14 cellular contexts compared by ENCODE assay signal in the genomic region with DNA sequence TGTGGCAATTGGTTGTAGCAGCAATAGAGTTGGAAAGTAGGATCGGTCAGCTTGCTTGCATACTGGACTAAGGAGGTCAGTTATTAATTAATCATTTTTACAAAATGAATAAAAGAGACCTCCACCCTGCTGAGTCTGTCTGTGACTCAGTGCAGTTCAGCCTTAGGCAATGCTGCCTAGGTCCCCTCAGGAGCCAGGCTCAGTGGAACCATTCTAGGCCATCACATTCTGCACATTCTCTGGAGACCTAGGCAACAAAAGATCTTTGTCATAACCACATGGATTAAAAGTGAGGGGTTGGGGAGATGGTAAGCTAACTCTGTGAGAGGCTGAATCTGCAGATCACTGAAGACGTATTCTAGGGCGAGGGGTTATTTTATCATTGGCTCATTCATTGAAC.
DNase-seq lines count a peak whose midpoint lies in the region; ATAC-seq and TF ChIP-seq lines count a peak whose summit lies in the region.
"Had no signal": no experiment of that assay in that cellular context is flagged by ENCODE, and none has a peak within 500 bp of the region (broad histone marks: within the 10 kb centered on the region; RNA-seq: fewer than 3 reads in every experiment).

No MANE protein-coding gene starts in this region.

- H3K36me3 ChIP-seq in IMR-90 (ENCODE audit: control insufficient read depth, insufficient read depth, low read length) (no peaks in the 10 kb centered on the region), mesenchymal stem cell (ENCODE audit: control insufficient read depth in 1 of 2, insufficient read depth in 2 of 2, low read depth in 1 of 2, low read length in 2 of 2) (no peaks in the 10 kb centered on the region), MM.1S (replicated peaks; ENCODE audit: insufficient read depth, low read length) (no peaks in the 10 kb centered on the region)
- H3K36me3 ChIP-seq: BLaER1 had no signal

- BruUV-seq in IMR-90 (replicated peaks; lab: Mats Ljungman, UMichigan), result no TSS peak

- H2BK120ac ChIP-seq in IMR-90 (ENCODE audit: low read depth, low read length) (no peak overlapping the region), mesenchymal stem cell (ENCODE audit: low read depth, low read length) (no peak overlapping the region)

- H3K4ac ChIP-seq in IMR-90 (ENCODE audit: low read depth, low read length) (no peak overlapping the region; the same call in 1 of the 2 replicates), mesenchymal stem cell (ENCODE audit: low read depth in 1 of 2, low read length in 2 of 2) (no peak overlapping the region)

- no peak overlapping the region for H3K56ac ChIP-seq in IMR-90 (ENCODE audit: extremely low read depth, insufficient read depth, low read length)

- TF ChIP-seq CTCF in IMR-90 (conservative IDR thresholded peaks at IDR 0.05; ENCODE audit: low read depth, low read length) (no peak), astrocyte of the cerebellum (IDR thresholded peaks at IDR 0.05; ENCODE audit: low read depth, low read length, missing control alignments) (no peak), MM.1S (IDR thresholded peaks at IDR 0.05; ENCODE audit: low read length) (no peak)

- TF ChIP-seq POLR2A in IMR-90 (IDR thresholded peaks at IDR 0.05; ENCODE audit: low read depth, low read length), result no peak

- no peak overlapping the region for H2BK12ac ChIP-seq in mesenchymal stem cell (ENCODE audit: low read length in 2 of 2)

- no peak overlapping the region for H4K5ac ChIP-seq in IMR-90 (ENCODE audit: low read depth, low read length)

- no peaks in the 10 kb centered on the region for H3K9me2 ChIP-seq in MM.1S (replicated peaks; ENCODE audit: insufficient read depth, low read length)

- no peak overlapping the region for H2AK9ac ChIP-seq in IMR-90 (replicated peaks; ENCODE audit: low read depth, low read length, poor library complexity)

- no peaks in the 10 kb centered on the region for H3F3A ChIP-seq in MM.1S (ENCODE audit: insufficient read depth, low read length)

- H3K4me1 ChIP-seq in IMR-90 (ENCODE audit: control insufficient read depth, insufficient read depth, low read length), result no peaks in the 10 kb centered on the region; the same call in 1 of the 2 replicates
- peaks cover 12% of the 10 kb centered on the region for H3K4me1 ChIP-seq in mesenchymal stem cell (ENCODE audit: control insufficient read depth, insufficient read depth, low read depth, low read length)
- H3K4me1 ChIP-seq in MM.1S (ENCODE audit: low read length), result no peaks in the 10 kb centered on the region
- H3K4me1 ChIP-seq: BLaER1 had no signal

- dilution Hi-C loops in IMR-90 (cut with HindIII; ENCODE audit: low sequenced_read_pairs, unreplicated experiment), result no loop called here

- DNase-seq in IMR-90, result no peak
- peak; percentile 56 for DNase-seq in astrocyte of the cerebellum (ENCODE audit: low read depth)
- no peak for DNase-seq in mesenchymal stem cell
- no peak for DNase-seq in MM.1S
- DNase-seq: ACHN; CD4-positive, alpha-beta memory T cell; GDM1; H9 had no signal

- intact Hi-C loops in IMR-90 (cut with micrococcal nuclease), result loop anchor here (2.0 kb wide), 1 partner anchor 42 kb away; no protein-coding TSS in a partner anchor

- H3K4me3 ChIP-seq in IMR-90 (ENCODE audit: insufficient read depth, low read depth, low read length) (no peak overlapping the region), astrocyte of the cerebellum (ENCODE audit: low read depth, low read length) (no peak overlapping the region), mesenchymal stem cell (ENCODE audit: insufficient read depth in 1 of 2, low read depth in 1 of 2, low read length in 2 of 2) (no peak overlapping the region), MM.1S (ENCODE audit: low read length) (no peak overlapping the region)
- H3K4me3 ChIP-seq: BLaER1, K562 had no signal

- H4K20me1 ChIP-seq in IMR-90 (ENCODE audit: insufficient read depth, low read length), result no peaks in the 10 kb centered on the region
- H4K20me1 ChIP-seq in MM.1S (ENCODE audit: insufficient read depth, low read length), result no peaks in the 10 kb centered on the region
- H4K20me1 ChIP-seq: BLaER1 had no signal

- no peak overlapping the region for H2BK15ac ChIP-seq in IMR-90 (ENCODE audit: low read depth, low read length)
- H2BK15ac ChIP-seq in mesenchymal stem cell (ENCODE audit: low read depth, poor library complexity, severe bottlenecking), result no peak overlapping the region

- in situ Hi-C loops in IMR-90 (cut with MboI; ENCODE audit: low sequenced_read_pairs) (no loop called here), astrocyte of the cerebellum (cut with HindIII; ENCODE audit: low sequenced_read_pairs) (no loop called here)

- H3K79me1 ChIP-seq in IMR-90 (ENCODE audit: low read depth in 1 of 2, low read length in 2 of 2) (no peaks in the 10 kb centered on the region), mesenchymal stem cell (replicated peaks; ENCODE audit: low read length, poor library complexity, severe bottlenecking) (no peaks in the 10 kb centered on the region)

- H2BK20ac ChIP-seq in IMR-90 (ENCODE audit: low read depth, low read length), result peak overlapping the region; percentile 27; the same call in 1 of the 2 replicates

- H3K14ac ChIP-seq in IMR-90 (replicated peaks; ENCODE audit: low read depth, low read length) (no peak overlapping the region), mesenchymal stem cell (ENCODE audit: low read length in 2 of 2) (no peak overlapping the region)

- H4K91ac ChIP-seq in IMR-90 (ENCODE audit: insufficient read depth, low read depth, low read length), result no peak overlapping the region
- H4K91ac ChIP-seq in mesenchymal stem cell (ENCODE audit: low read length), result no peak overlapping the region

- no peak for TF ChIP-seq RAD21 in IMR-90 (IDR thresholded peaks at IDR 0.05; ENCODE audit: low read length)

- H4K8ac ChIP-seq in IMR-90 (ENCODE audit: low read depth in 2 of 2, low read length in 2 of 2) (no peak overlapping the region), mesenchymal stem cell (ENCODE audit: low read length) (no peak overlapping the region)

- CTCF ChIA-PET in IMR-90 (lab: Yijun Ruan, JAX), result no interaction called here

- H2AFZ ChIP-seq in IMR-90 (replicated peaks; ENCODE audit: low read length, poor library complexity) (no peak overlapping the region), mesenchymal stem cell (ENCODE audit: low read depth, low read length) (no peak overlapping the region), MM.1S (ENCODE audit: low read length) (no peak overlapping the region)

- H3K18ac ChIP-seq in IMR-90 (ENCODE audit: low read depth, low read length), result no peak overlapping the region
- H3K18ac ChIP-seq in mesenchymal stem cell (ENCODE audit: low read depth in 1 of 2, low read length in 2 of 2), result no peak overlapping the region

- ATAC-seq in IMR-90 (ENCODE audit: low read depth), result no peak
- ATAC-seq in HG02970 (IDR thresholded peaks at IDR 0.05; ENCODE audit: low FRiP score, unreplicated experiment), result no peak
- no peak for ATAC-seq in HG03039 (IDR thresholded peaks at IDR 0.05; ENCODE audit: unreplicated experiment)
- ATAC-seq in HG03139 (IDR thresholded peaks at IDR 0.05; ENCODE audit: unreplicated experiment), result no peak
- ATAC-seq: K562 had no signal

- no peak overlapping the region for H2AK5ac ChIP-seq in IMR-90 (ENCODE audit: low read depth, low read length)
- H2AK5ac ChIP-seq in mesenchymal stem cell (ENCODE audit: low read length, severe bottlenecking), result no peak overlapping the region

- H3K27ac ChIP-seq in IMR-90 (ENCODE audit: insufficient read depth, low read length) (no peak overlapping the region), mesenchymal stem cell (ENCODE audit: low read length, poor library complexity, severe bottlenecking) (peak overlapping the region; percentile 29), MM.1S (ENCODE audit: low read length) (no peak overlapping the region)
- H3K27ac ChIP-seq: BLaER1, HL-60 had no signal

- no CpG with 5 or more reads among the region's 3 CpGs for WGBS in IMR-90 (ENCODE audit: extremely low coverage in 2 of 2, insufficient read length in 1 of 2), 2 experiments
- 79% methylated on average over 2 of the region's 3 CpGs for WGBS in mesenchymal stem cell

- H3K9me1 ChIP-seq in IMR-90 (ENCODE audit: insufficient read depth, low read length), result no peaks in the 10 kb centered on the region; the same call in 1 of the 2 replicates

- H3K79me2 ChIP-seq in MM.1S (ENCODE audit: low read length), result no peaks in the 10 kb centered on the region

- H3K23ac ChIP-seq in IMR-90 (ENCODE audit: low read depth, low read length) (no peak overlapping the region), mesenchymal stem cell (ENCODE audit: low read length in 2 of 2) (no peak overlapping the region)

- H3K4me2 ChIP-seq in IMR-90 (ENCODE audit: low read depth, low read length) (no peak overlapping the region), mesenchymal stem cell (ENCODE audit: low read length, poor library complexity, severe bottlenecking) (no peak overlapping the region), MM.1S (ENCODE audit: low read depth, low read length) (no peak overlapping the region)
- H3K4me2 ChIP-seq: BLaER1 had no signal

- H3K9me3 ChIP-seq in IMR-90 (ENCODE audit: control insufficient read depth, insufficient read depth, low read length) (no peaks in the 10 kb centered on the region), mesenchymal stem cell (ENCODE audit: control insufficient read depth, low read length) (no peaks in the 10 kb centered on the region), MM.1S (replicated peaks; ENCODE audit: insufficient read depth, low read length) (no peaks in the 10 kb centered on the region)
- H3K9me3 ChIP-seq: BLaER1 had no signal

- H2BK5ac ChIP-seq in IMR-90 (ENCODE audit: low read depth, low read length, poor library complexity, severe bottlenecking), result no peak overlapping the region
- H2BK5ac ChIP-seq in mesenchymal stem cell (ENCODE audit: low read depth, low read length, poor library complexity, severe bottlenecking), result no peak overlapping the region

- POLR2A ChIA-PET in IMR-90 (lab: Charles Lee; ENCODE audit: unreplicated experiment), result no interaction called here

- H3K9ac ChIP-seq in IMR-90 (ENCODE audit: low read depth, low read length) (no peak overlapping the region), mesenchymal stem cell (ENCODE audit: low read length) (no peak overlapping the region), MM.1S (ENCODE audit: low read length) (no peak overlapping the region)
- H3K9ac ChIP-seq: BLaER1 had no signal

- peaks cover 11% of the 10 kb centered on the region for H3K27me3 ChIP-seq in IMR-90 (ENCODE audit: control insufficient read depth, insufficient read depth, low read length)
- H3K27me3 ChIP-seq in mesenchymal stem cell (ENCODE audit: control insufficient read depth in 1 of 2, insufficient read depth in 1 of 2, low read length in 2 of 2), result peaks cover 10 to 13% of the 10 kb centered on the region in 2 experiments
- no peaks in the 10 kb centered on the region for H3K27me3 ChIP-seq in MM.1S (replicated peaks; ENCODE audit: insufficient read depth, low read length)
- H3K27me3 ChIP-seq: BLaER1 had no signal

TF ChIP-seq in IMR-90, 13 proteins besides CTCF, POLR2A, EP300 and RAD21 (continues in another document):
- no peak for TF ChIP-seq BHLHE40 (IDR thresholded peaks at IDR 0.05; ENCODE audit: low read depth, low read length)
- TF ChIP-seq CEBPB (IDR thresholded peaks at IDR 0.05; ENCODE audit: low read depth, low read length), result 0 out of 2 replicates have a peak, but pooled peaks have one; percentile 5
